Comparison of ENCODE assay signal across 8 cellular contexts in the genomic region with DNA sequence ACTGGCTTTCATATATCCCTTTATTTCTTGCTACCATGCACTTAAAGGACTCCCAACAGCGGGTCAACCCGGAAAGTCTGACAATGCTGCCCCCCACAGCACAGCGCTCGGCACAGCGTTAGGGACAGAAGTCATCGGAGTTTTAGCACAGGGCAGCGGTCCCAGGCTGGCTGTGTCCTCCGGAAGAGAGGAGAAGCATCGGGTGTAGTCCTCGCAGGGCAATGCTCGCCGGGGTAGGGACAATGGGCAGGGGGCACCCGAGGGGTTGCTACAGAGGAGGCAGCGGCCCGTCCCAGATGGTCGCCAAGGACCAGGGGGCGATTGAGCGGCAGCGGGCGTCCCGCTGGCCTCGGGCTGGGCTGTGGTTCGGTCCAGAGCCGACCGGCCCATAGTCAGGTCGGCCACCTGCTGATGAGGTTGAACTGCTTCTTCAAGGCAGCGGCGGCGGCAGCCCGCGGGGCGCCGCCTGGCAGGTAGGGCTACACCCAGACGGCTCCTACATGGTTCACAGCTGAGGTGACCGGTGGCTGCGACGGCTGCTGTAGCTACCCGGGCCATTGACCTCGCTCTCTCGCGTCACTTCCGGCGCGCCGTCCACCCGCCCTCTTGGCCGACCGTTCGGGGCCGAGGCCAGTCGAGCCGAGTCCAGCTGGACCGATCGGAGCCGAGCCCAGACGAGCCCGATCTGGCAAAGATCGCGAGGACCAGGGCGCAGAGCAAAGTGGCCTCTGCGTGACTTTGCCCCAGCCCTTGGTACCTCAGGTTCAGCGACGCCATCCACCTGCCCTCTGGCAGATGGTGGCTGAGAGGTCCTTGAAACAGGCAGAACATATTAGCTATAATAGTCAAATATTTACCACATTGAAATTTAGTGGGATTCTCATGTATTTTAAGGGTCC. TPM values are rescaled to one million over a fixed set of nuclear protein-coding genes. Genes with fewer than 3 reads are reported as not detected.
DNase-seq lines count a peak whose midpoint lies in the region; ATAC-seq and TF ChIP-seq lines count a peak whose summit lies in the region.

No MANE protein-coding gene starts in this region.

- CTCF ChIA-PET in activated CD4-positive, alpha-beta T cell treated with anti-CD3 and anti-CD28 coated beads, Interleukin-2, amount 10 ng/mL, durations not matched to agents 7 days and 5 days (lab: Charles Lee) = interaction anchor here (0.6 to 2.1 kb wide), 7 partner anchors 10 to 118 kb away, joined by 3 to 6 read pairs (median 3); no protein-coding TSS in a partner anchor

- H3K27me3 Mint-ChIP-seq in activated CD4-positive, alpha-beta T cell treated with anti-CD3 and anti-CD28 coated beads, Interleukin-2, amount 10 ng/mL, durations not matched to agents 7 days and 5 days = no peaks in the 10 kb centered on the region
- no peaks in the 10 kb centered on the region for H3K27me3 Mint-ChIP-seq in dendritic cell treated with granulocyte-macrophage colony-stimulating factor and Interleukin-4, amounts not matched to agents 40 ng/mL and 50 ng/mL, for 4 days

- TF ChIP-seq CTCF in left lung (IDR thresholded peaks at IDR 0.05) = no peak

- peak overlapping the region; percentile 96 for H3K27ac Mint-ChIP-seq in activated CD4-positive, alpha-beta T cell treated with anti-CD3 and anti-CD28 coated beads, Interleukin-2, amount 10 ng/mL, durations not matched to agents 7 days and 5 days
- peak overlapping the region; percentile 96 for H3K27ac Mint-ChIP-seq in dendritic cell treated with granulocyte-macrophage colony-stimulating factor and Interleukin-4, amounts not matched to agents 40 ng/mL and 50 ng/mL, for 4 days

- H3K4me1 Mint-ChIP-seq in activated CD4-positive, alpha-beta T cell treated with anti-CD3 and anti-CD28 coated beads, Interleukin-2, amount 10 ng/mL, durations not matched to agents 7 days and 5 days = peaks cover 36% of the 10 kb centered on the region
- H3K4me1 Mint-ChIP-seq in dendritic cell treated with granulocyte-macrophage colony-stimulating factor and Interleukin-4, amounts not matched to agents 40 ng/mL and 50 ng/mL, for 4 days (ENCODE audit: low read depth) = peaks cover 43% of the 10 kb centered on the region

- ATAC-seq in GM18517 (IDR thresholded peaks at IDR 0.05; ENCODE audit: unreplicated experiment) = peak; percentile 32
- ATAC-seq in HG03342 (IDR thresholded peaks at IDR 0.05; ENCODE audit: unreplicated experiment) = peak; percentile 38
- peak; percentile 88 for ATAC-seq in left lung

- H3K27me3 ChIP-seq in left lung = no peaks in the 10 kb centered on the region

- peak overlapping the region; percentile 70 to 88 for H3K27ac ChIP-seq in left lung

- peak overlapping the region; percentile 86 for H3K4me3 Mint-ChIP-seq in activated CD4-positive, alpha-beta T cell treated with anti-CD3 and anti-CD28 coated beads, Interleukin-2, amount 10 ng/mL, durations not matched to agents 7 days and 5 days
- peak overlapping the region; percentile 87 for H3K4me3 Mint-ChIP-seq in dendritic cell treated with granulocyte-macrophage colony-stimulating factor and Interleukin-4, amounts not matched to agents 40 ng/mL and 50 ng/mL, for 4 days

- POLR2A ChIA-PET in activated CD4-positive, alpha-beta T cell treated with anti-CD3 and anti-CD28 coated beads, Interleukin-2, amount 10 ng/mL, durations not matched to agents 7 days and 5 days (lab: Charles Lee) = interaction anchor here (0.7 kb wide), 1 partner anchor 528 kb away, joined by 3 read pairs; no protein-coding TSS in a partner anchor

- no peaks in the 10 kb centered on the region for H3K9me3 Mint-ChIP-seq in activated CD4-positive, alpha-beta T cell treated with anti-CD3 and anti-CD28 coated beads, Interleukin-2, amount 10 ng/mL, durations not matched to agents 7 days and 5 days
- H3K9me3 Mint-ChIP-seq in dendritic cell treated with granulocyte-macrophage colony-stimulating factor and Interleukin-4, amounts not matched to agents 40 ng/mL and 50 ng/mL, for 4 days = no peaks in the 10 kb centered on the region

- H3K36me3 Mint-ChIP-seq in activated CD4-positive, alpha-beta T cell treated with anti-CD3 and anti-CD28 coated beads, Interleukin-2, amount 10 ng/mL, durations not matched to agents 7 days and 5 days (ENCODE audit: low read depth) = peaks cover 2% of the 10 kb centered on the region
- H3K36me3 Mint-ChIP-seq in dendritic cell treated with granulocyte-macrophage colony-stimulating factor and Interleukin-4, amounts not matched to agents 40 ng/mL and 50 ng/mL, for 4 days (ENCODE audit: low read depth) = peaks cover 13% of the 10 kb centered on the region

- no peaks in the 10 kb centered on the region for H3K9me3 ChIP-seq in left lung

- DNase-seq in 8988T (peak; percentile 72), NCI-H524 (lab: John Stamatoyannopoulos, UW) (peak; percentile 65 to 78), left lung (peak; percentile 95 to 100)
- DNase-seq in activated CD4-positive, alpha-beta T cell treated with anti-CD3 and anti-CD28 coated beads, Interleukin-2, amount 10 ng/mL, durations not matched to agents 7 days and 5 days = peak; percentile 78
- peak; percentile 88 for DNase-seq in stimulated activated CD4-positive, alpha-beta T cell treated with anti-CD3 and anti-CD28 coated beads, Interleukin-1b, Interleukin-23, amount 100 ng/mL, for 48 hours

- H3K36me3 ChIP-seq in left lung = no peaks in the 10 kb centered on the region

- intact Hi-C loops in dendritic cell treated with granulocyte-macrophage colony-stimulating factor and Interleukin-4, amounts not matched to agents 40 ng/mL and 50 ng/mL, for 4 days (cut with micrococcal nuclease) = loop anchor here (2.0 kb wide), 2 partner anchors 14 to 40 kb away; no protein-coding TSS in a partner anchor
- intact Hi-C loops in left lung (cut with DNase I) = no loop called here

- peak overlapping the region; percentile 86 to 94 for H3K4me3 ChIP-seq in left lung

- H3K4me1 ChIP-seq in left lung = peaks cover 5 to 28% of the 10 kb centered on the region in 2 donors

RNA-seq across cellular contexts. Expression of a gene that starts 4.7 kb away (rescaled TPM):
- total RNA-seq in activated CD4-positive, alpha-beta T cell treated with anti-CD3 and anti-CD28 coated beads, Interleukin-2, amount 10 ng/mL, durations not matched to agents 7 days and 5 days = 10 to 100 TPM; 38.1 to 40.0 TPM
- 10 to 100 TPM; 25.6 to 27.0 TPM for total RNA-seq in left lung

Comparison
In these comparisons a context has a peak if more than half of its experiments do, and no peak if none do; other contexts are left out.
1. Peak in every context shown above with its lines: DNase-seq, ATAC-seq, H3K4me3 ChIP-seq and H3K27ac ChIP-seq.
2. ATAC-seq: peak in every context shown above with its lines; median percentile 88 in left lung; 38 in HG03342; 32 in GM18517.